30 cellular contexts compared by ENCODE assay signal in the genomic region with DNA sequence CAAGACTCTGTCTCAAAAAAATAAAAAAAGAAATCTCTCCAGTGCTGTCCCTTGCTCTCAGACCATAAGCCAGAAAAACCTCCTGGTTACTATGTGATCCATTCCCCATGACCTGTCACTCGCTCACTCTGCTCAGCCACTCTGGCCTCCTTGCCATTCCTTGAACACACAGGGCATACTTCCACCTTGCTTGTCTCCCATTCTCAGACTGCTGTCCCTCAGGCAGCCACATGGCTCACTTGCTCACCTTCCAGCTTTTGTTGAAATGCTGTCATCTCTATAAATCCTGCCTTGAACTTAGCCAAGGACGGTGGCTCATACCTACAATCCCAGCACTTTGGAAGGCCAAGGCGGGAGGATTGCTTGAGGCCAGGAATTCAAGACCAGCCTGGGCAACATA.
A peak's percentile ranks its signal among the peaks of the same experiment; 100 is the strongest.
DNase-seq lines count a peak whose midpoint lies in the region; ATAC-seq, FAIRE-seq and TF ChIP-seq lines count a peak whose summit lies in the region.
"Had no signal": no experiment of that assay in that cellular context is flagged by ENCODE, and none has a peak within 500 bp of the region (broad histone marks: within the 10 kb centered on the region; RNA-seq: fewer than 3 reads in every experiment).

No MANE protein-coding gene starts in this region.

- H4K8ac ChIP-seq in trophoblast cell (ENCODE audit: low read depth, low read length) = no peak overlapping the region

- no peak overlapping the region for H3K9ac ChIP-seq in trophoblast cell (ENCODE audit: low read length)

- ATAC-seq in GM23338 (no peak), Panc1 (peak; percentile 41; the same call in 1 of the 2 replicates), esophagus mucosa (peak; percentile 45), GM21423 (IDR thresholded peaks at IDR 0.05; ENCODE audit: unreplicated experiment) (no peak)
- ATAC-seq: gastroesophageal sphincter; left ventricle myocardium superior; stimulated activated naive CD8-positive, alpha-beta T cell treated with anti-CD3 and anti-CD28 coated beads, Interleukin-15, Interleukin-2, amounts not matched to agents 100 U/mL and 50 U/mL, for 24 hours had no signal

- H3K27me3 Mint-ChIP-seq in GM23338 (ENCODE audit: insufficient read depth, low read depth, poor library complexity) = no peaks in the 10 kb centered on the region
- H3K27me3 Mint-ChIP-seq: activated naive CD8-positive, alpha-beta T cell treated with anti-CD3 and anti-CD28 coated beads, Interleukin-2, amount 10 ng/mL, durations not matched to agents 7 days and 5 days; activated T-cell treated with anti-CD3 and anti-CD28 coated beads, Interleukin-2, amount 50 U/mL, for 24 hours; IgD-negative memory B cell; naive B cell had no signal

- H3K79me2 ChIP-seq in GM23338 (replicated peaks; ENCODE audit: insufficient read depth) (no peaks in the 10 kb centered on the region), trophoblast cell (ENCODE audit: control insufficient read depth, insufficient read depth, low read length, poor library complexity) (no peaks in the 10 kb centered on the region)

- no peak for TF ChIP-seq POLR2A in GM12892 (IDR thresholded peaks at IDR 0.05; ENCODE audit: low read depth, low read length)

- H3K9me3 ChIP-seq in Panc1 (ENCODE audit: control insufficient read depth, insufficient read depth, low read depth, low read length) (no peaks in the 10 kb centered on the region), trophoblast cell (ENCODE audit: insufficient read depth, low read depth, low read length) (no peaks in the 10 kb centered on the region), A673 (ENCODE audit: low read depth, low read length, poor library complexity, severe bottlenecking) (no peaks in the 10 kb centered on the region)
- H3K9me3 ChIP-seq: gastroesophageal sphincter, SJSA1, testis had no signal

- peak; percentile 15 for DNase-seq in GM23338 (ENCODE audit: low spot score)
- DNase-seq in Panc1 (ENCODE audit: low read depth, low spot score) = no peak
- DNase-seq in trophoblast cell = peak; percentile 73 to 75
- no peak for DNase-seq in GM12892 (ENCODE audit: insufficient read length)
- no peak for DNase-seq in A673 (ENCODE audit: low spot score)
- DNase-seq: activated gamma-delta T cell; activated naive CD8-positive, alpha-beta T cell treated with anti-CD3 and anti-CD28 coated beads, Interleukin-2, amount 10 ng/mL, durations not matched to agents 7 days and 5 days; activated T-cell treated with anti-CD3 and anti-CD28 coated beads, Interleukin-2, amount 50 U/mL, for 24 hours; caudate nucleus; hippocampal formation; immature natural killer cell; left ventricle myocardium superior; naive B cell; NCI-H1092 treated with DMSO at 0.1 percent for 48 hours; NCI-H187; NCI-H2171 treated with DMSO at 0.1 percent for 48 hours; NCI-H526; occipital lobe; RPMI8226; stimulated activated naive CD8-positive, alpha-beta T cell treated with anti-CD3 and anti-CD28 coated beads, Interleukin-15, Interleukin-2, amounts not matched to agents 100 U/mL and 50 U/mL, for 24 hours; testis had no signal

- H3K4me1 ChIP-seq in GM23338 (ENCODE audit: insufficient read depth) (no peaks in the 10 kb centered on the region), Panc1 (ENCODE audit: control insufficient read depth, insufficient read depth, low read length) (peaks cover 14% of the 10 kb centered on the region; the same call in 1 of the 2 replicates), trophoblast cell (ENCODE audit: control insufficient read depth in 1 of 2, insufficient read depth in 2 of 2, low read length in 2 of 2) (no peaks in the 10 kb centered on the region), A673 (ENCODE audit: insufficient read depth, low read length, poor library complexity, severe bottlenecking) (no peaks in the 10 kb centered on the region)
- H3K4me1 ChIP-seq: gastroesophageal sphincter, SJSA1, testis had no signal

- no peak overlapping the region for H3K14ac ChIP-seq in trophoblast cell (ENCODE audit: low read length)

- no peak overlapping the region for H3K27ac ChIP-seq in GM23338 (ENCODE audit: low read depth)
- peak overlapping the region; percentile 61; the same call in 1 of the 2 replicates for H3K27ac ChIP-seq in Panc1 (ENCODE audit: low read length)
- H3K27ac ChIP-seq in trophoblast cell (ENCODE audit: low read depth, low read length) = no peak overlapping the region
- no peak overlapping the region for H3K27ac ChIP-seq in A673 (ENCODE audit: low read depth, low read length, poor library complexity, severe bottlenecking)
- H3K27ac ChIP-seq: gastroesophageal sphincter, SJSA1, testis had no signal

- BruUV-seq in Panc1 (replicated peaks; lab: Mats Ljungman, UMichigan) (no TSS peak), A673 (replicated peaks; lab: Mats Ljungman, UMichigan) (no TSS peak)

- no peak overlapping the region for H2BK5ac ChIP-seq in trophoblast cell (ENCODE audit: low read depth, low read length, poor library complexity)

- no peak overlapping the region for H3K4ac ChIP-seq in trophoblast cell (ENCODE audit: low read depth, low read length)

- no CpG with 5 or more reads among the region's 3 CpGs for WGBS in trophoblast cell (ENCODE audit: extremely low coverage, insufficient coverage, insufficient read length)

- no peak overlapping the region for H4K12ac ChIP-seq in trophoblast cell (ENCODE audit: low read depth, low read length)

- H3K4me3 ChIP-seq in GM23338 (no peak overlapping the region), Panc1 (ENCODE audit: low read depth in 2 of 2, low read length in 2 of 2) (no peak overlapping the region), trophoblast cell (ENCODE audit: low read depth, low read length) (no peak overlapping the region), A673 (ENCODE audit: low read depth, low read length, poor library complexity, severe bottlenecking) (no peak overlapping the region)
- H3K4me3 ChIP-seq: gastroesophageal sphincter, SJSA1, testis had no signal

- no peak overlapping the region for H2AFZ ChIP-seq in GM23338
- no peak overlapping the region for H2AFZ ChIP-seq in trophoblast cell (ENCODE audit: insufficient read depth, low read length, poor library complexity)

- H3K27me3 ChIP-seq in GM23338 (ENCODE audit: insufficient read depth) = no peaks in the 10 kb centered on the region
- H3K27me3 ChIP-seq in Panc1 (ENCODE audit: control insufficient read depth, insufficient read depth, low read length) = no peaks in the 10 kb centered on the region
- peaks cover 3% of the 10 kb centered on the region for H3K27me3 ChIP-seq in trophoblast cell (ENCODE audit: insufficient read depth, low read length)
- H3K27me3 ChIP-seq in A673 (replicated peaks; ENCODE audit: insufficient read depth, low read depth, low read length, poor library complexity) = no peaks in the 10 kb centered on the region
- H3K27me3 ChIP-seq: gastroesophageal sphincter, SJSA1, testis had no signal

- H3K18ac ChIP-seq in trophoblast cell (ENCODE audit: low read length) = no peak overlapping the region

- no peaks in the 10 kb centered on the region for H3K9me3 Mint-ChIP-seq in GM23338
- H3K9me3 Mint-ChIP-seq: activated naive CD8-positive, alpha-beta T cell treated with anti-CD3 and anti-CD28 coated beads, Interleukin-2, amount 10 ng/mL, durations not matched to agents 7 days and 5 days; activated T-cell treated with anti-CD3 and anti-CD28 coated beads, Interleukin-2, amount 50 U/mL, for 24 hours; dendritic cell treated with granulocyte-macrophage colony-stimulating factor and Interleukin-4, amounts not matched to agents 40 ng/mL and 50 ng/mL, for 4 days; IgD-negative memory B cell; immature natural killer cell; naive B cell had no signal

- no peak overlapping the region for H2AK5ac ChIP-seq in trophoblast cell (ENCODE audit: low read length)

- TF ChIP-seq CTCF in GM23338 (conservative IDR thresholded peaks at IDR 0.05; ENCODE audit: low read depth in 2 of 2) (no peak), Panc1 (IDR thresholded peaks at IDR 0.05) (no peak), A673 (conservative IDR thresholded peaks at IDR 0.05; ENCODE audit: low read depth, low read length) (no peak)

- intact Hi-C loops in Panc1 (cut with micrococcal nuclease; ENCODE audit: unreplicated experiment) (no loop called here), A673 (cut with micrococcal nuclease; ENCODE audit: unreplicated experiment) (loop anchor here (10.0 kb wide), 1 partner anchor 215 kb away; no protein-coding TSS in a partner anchor)

- H2BK120ac ChIP-seq in trophoblast cell (ENCODE audit: insufficient read depth, low read length, poor library complexity) = no peak overlapping the region

- H3F3A ChIP-seq in GM23338 (replicated peaks; ENCODE audit: low read depth) = no peaks in the 10 kb centered on the region

- H3K27ac Mint-ChIP-seq in GM23338 = no peak overlapping the region
- H3K27ac Mint-ChIP-seq: activated naive CD8-positive, alpha-beta T cell treated with anti-CD3 and anti-CD28 coated beads, Interleukin-2, amount 10 ng/mL, durations not matched to agents 7 days and 5 days; activated T-cell treated with anti-CD3 and anti-CD28 coated beads, Interleukin-2, amount 50 U/mL, for 24 hours; dendritic cell treated with granulocyte-macrophage colony-stimulating factor and Interleukin-4, amounts not matched to agents 40 ng/mL and 50 ng/mL, for 4 days; immature natural killer cell had no signal

- no peak overlapping the region for H2BK12ac ChIP-seq in trophoblast cell (ENCODE audit: low read length)

- FAIRE-seq in GM12892 (lab: Jason Lieb, UNC) = no peak
- FAIRE-seq: D721Med, TTC549, urothelium cell line had no signal

- H3K36me3 ChIP-seq in GM23338 (ENCODE audit: insufficient read depth) (no peaks in the 10 kb centered on the region), Panc1 (ENCODE audit: control insufficient read depth, insufficient read depth, low read length) (no peaks in the 10 kb centered on the region), trophoblast cell (ENCODE audit: control insufficient read depth in 1 of 2, insufficient read depth in 2 of 2, low read length in 2 of 2) (no peaks in the 10 kb centered on the region), A673 (ENCODE audit: insufficient read depth, low read length, poor library complexity, severe bottlenecking) (no peaks in the 10 kb centered on the region)
- H3K36me3 ChIP-seq: gastroesophageal sphincter, SJSA1 had no signal

- CTCF ChIA-PET in Panc1 (lab: Charles Lee) = no interaction called here
- CTCF ChIA-PET in A673 (lab: Charles Lee) = interaction anchor here (0.5 kb wide), 1 partner anchor 101 kb away, joined by 3 read pairs; no protein-coding TSS in a partner anchor

- no peak overlapping the region for H3K4me2 ChIP-seq in GM23338
- H3K4me2 ChIP-seq in trophoblast cell (ENCODE audit: low read length) = no peak overlapping the region

- H4K91ac ChIP-seq in trophoblast cell (ENCODE audit: low read depth, low read length) = no peak overlapping the region

- H3K4me1 Mint-ChIP-seq in GM23338 = no peaks in the 10 kb centered on the region

- H4K20me1 ChIP-seq in GM23338 (replicated peaks; ENCODE audit: insufficient read depth) = no peaks in the 10 kb centered on the region

- no peaks in the 10 kb centered on the region for H3K36me3 Mint-ChIP-seq in GM23338 (ENCODE audit: low read depth)
- H3K36me3 Mint-ChIP-seq: activated naive CD8-positive, alpha-beta T cell treated with anti-CD3 and anti-CD28 coated beads, Interleukin-2, amount 10 ng/mL, durations not matched to agents 7 days and 5 days; IgD-negative memory B cell; immature natural killer cell; naive B cell had no signal

- no peak overlapping the region for H3K4me3 Mint-ChIP-seq in GM23338
- H3K4me3 Mint-ChIP-seq: activated naive CD8-positive, alpha-beta T cell treated with anti-CD3 and anti-CD28 coated beads, Interleukin-2, amount 10 ng/mL, durations not matched to agents 7 days and 5 days; activated T-cell treated with anti-CD3 and anti-CD28 coated beads, Interleukin-2, amount 50 U/mL, for 24 hours; dendritic cell treated with granulocyte-macrophage colony-stimulating factor and Interleukin-4, amounts not matched to agents 40 ng/mL and 50 ng/mL, for 4 days; IgD-negative memory B cell; immature natural killer cell; naive B cell had no signal

- no peaks in the 10 kb centered on the region for H3K79me1 ChIP-seq in trophoblast cell (ENCODE audit: low read length)

- no peaks in the 10 kb centered on the region for H3K9me2 ChIP-seq in GM23338 (ENCODE audit: insufficient read depth)

- in situ Hi-C loops in Panc1 (cut with HindIII; ENCODE audit: low pct_unique_long_range_greater_than_20kb, low sequenced_read_pairs) = no loop called here

- POLR2A ChIA-PET in Panc1 (lab: Charles Lee) (no interaction called here), A673 (lab: Charles Lee; ENCODE audit: low non-redundant PET) (no interaction called here)

- no peak overlapping the region for H3K23ac ChIP-seq in trophoblast cell (ENCODE audit: low read length)

Comparison
In these comparisons a context has a peak if more than half of its experiments do, and no peak if none do; other contexts are left out.
1. ATAC-seq: peak in Panc1 (single experiment) and esophagus mucosa (single experiment); none in GM23338 (single experiment) and GM21423 (single experiment).
2. DNase-seq: peak in GM23338 (single experiment) and trophoblast cell (2 of 2); none in Panc1 (single experiment), GM12892 (single experiment) and A673 (single experiment).